In genomic region chr13:113917096-113917495, GRCh38 we compare ENCODE assay signal across 1 cellular context.
TF ChIP-seq lines count a peak whose summit lies in the region.

No MANE protein-coding gene starts in this region.

TF ChIP-seq in K562, 482 proteins besides CTCF, POLR2A, EP300 and RAD21:
- no peak for TF ChIP-seq CC2D1A (IDR thresholded peaks at IDR 0.05)
